In genomic region chr3:45226206-45226915, GRCh38 we compare ENCODE assay signal across 8 cellular contexts. TPM values are rescaled to one million over a fixed set of nuclear protein-coding genes. Genes with fewer than 3 reads are reported as not detected.
DNase-seq lines count a peak whose midpoint lies in the region; ATAC-seq, FAIRE-seq and TF ChIP-seq lines count a peak whose summit lies in the region.

Gene TMEM158, minus strand, starts transcription at chr3:45226287. Its CDS starts 260 bp downstream, at chr3:45226027.

- H3K27me3 Mint-ChIP-seq in activated CD8-positive, alpha-beta memory T cell treated with anti-CD3 and anti-CD28 coated beads, Interleukin-2, amount 10 ng/mL, durations not matched to agents 7 days and 5 days: peaks cover 78% of the 10 kb centered on the region
- H3K27me3 Mint-ChIP-seq in endodermal cell (ENCODE audit: insufficient read depth): peaks cover 82% of the 10 kb centered on the region

- H3K27ac Mint-ChIP-seq in activated CD8-positive, alpha-beta memory T cell treated with anti-CD3 and anti-CD28 coated beads, Interleukin-2, amount 10 ng/mL, durations not matched to agents 7 days and 5 days: no peak within 1 kb of the TSS
- H3K27ac Mint-ChIP-seq in endodermal cell: no peak within 1 kb of the TSS

- no peaks in the 10 kb centered on the region for H3K36me3 ChIP-seq in endodermal cell (ENCODE audit: control insufficient read depth, insufficient read depth, low read length)
- H3K36me3 ChIP-seq in mesodermal cell (ENCODE audit: control insufficient read depth, insufficient read depth, low read length): no peaks in the 10 kb centered on the region

- ATAC-seq in HG02588 (IDR thresholded peaks at IDR 0.05; ENCODE audit: unreplicated experiment): peak; percentile 81
- peak; percentile 90 for ATAC-seq in activated CD8-positive, alpha-beta memory T cell treated with anti-CD3 and anti-CD28 coated beads, Interleukin-2, amount 10 ng/mL, durations not matched to agents 7 days and 5 days

- H3K4me1 Mint-ChIP-seq in activated CD8-positive, alpha-beta memory T cell treated with anti-CD3 and anti-CD28 coated beads, Interleukin-2, amount 10 ng/mL, durations not matched to agents 7 days and 5 days: peaks cover 10% of the 10 kb centered on the region
- peaks cover 8% of the 10 kb centered on the region for H3K4me1 Mint-ChIP-seq in endodermal cell

- H3K27me3 ChIP-seq in endodermal cell (ENCODE audit: control insufficient read depth, insufficient read depth, low read length, poor library complexity, severe bottlenecking): peaks cover 83% of the 10 kb centered on the region

- H3K27ac ChIP-seq in endodermal cell (ENCODE audit: low read depth, low read length): no peak within 1 kb of the TSS
- no peak within 1 kb of the TSS for H3K27ac ChIP-seq in mesodermal cell (ENCODE audit: low read depth, low read length, severe bottlenecking)

- 3 to 20% methylated on average over 12 to 63 of the region's 63 CpGs for WGBS in endodermal cell (ENCODE audit: insufficient coverage in 1 of 2, insufficient read length in 1 of 2), 2 experiments
- 2 to 5% methylated on average over 24 to 57 of the region's 63 CpGs for WGBS in mesodermal cell (ENCODE audit: insufficient coverage in 2 of 2), 2 experiments

- no peaks in the 10 kb centered on the region for H3K9me3 ChIP-seq in endodermal cell (ENCODE audit: control insufficient read depth, low read length)
- H3K9me3 ChIP-seq in mesodermal cell (ENCODE audit: control insufficient read depth, low read length): no peaks in the 10 kb centered on the region

- no peak for TF ChIP-seq CTCF in endodermal cell (conservative IDR thresholded peaks at IDR 0.05)

- FAIRE-seq in GM12892 (lab: Jason Lieb, UNC): peak; percentile 5

- H3K4me1 ChIP-seq in endodermal cell (ENCODE audit: control insufficient read depth, insufficient read depth, low read length): no peaks in the 10 kb centered on the region
- H3K4me1 ChIP-seq in mesodermal cell (ENCODE audit: control insufficient read depth, insufficient read depth, low read length, poor library complexity, severe bottlenecking): peaks cover 22% of the 10 kb centered on the region

- H3K4me3 Mint-ChIP-seq in activated CD8-positive, alpha-beta memory T cell treated with anti-CD3 and anti-CD28 coated beads, Interleukin-2, amount 10 ng/mL, durations not matched to agents 7 days and 5 days: peak within 1 kb of the TSS; percentile 65
- H3K4me3 Mint-ChIP-seq in endodermal cell: peak within 1 kb of the TSS; percentile 66

- no peak within 1 kb of the TSS for H3K9ac ChIP-seq in endodermal cell (ENCODE audit: extremely low read depth, low read length, poor library complexity, severe bottlenecking)

- no peaks in the 10 kb centered on the region for H3K9me3 Mint-ChIP-seq in activated CD8-positive, alpha-beta memory T cell treated with anti-CD3 and anti-CD28 coated beads, Interleukin-2, amount 10 ng/mL, durations not matched to agents 7 days and 5 days (ENCODE audit: low read depth)
- no peaks in the 10 kb centered on the region for H3K9me3 Mint-ChIP-seq in endodermal cell

- H3K4me3 ChIP-seq in endodermal cell (ENCODE audit: low read length) (peak within 1 kb of the TSS; percentile 78), mesodermal cell (ENCODE audit: extremely low read depth, insufficient read depth, low read length, poor library complexity, severe bottlenecking) (peak within 1 kb of the TSS; percentile 64)

- TF ChIP-seq POLR2A in GM12892 (IDR thresholded peaks at IDR 0.05; ENCODE audit: low read depth, low read length): no peak

- DNase-seq in GM12892 (ENCODE audit: insufficient read length): peak; percentile 81
- DNase-seq in NCI-H510A treated with DMSO at 0.1 percent for 48 hours (lab: John Stamatoyannopoulos, UW): peak; percentile 9
- DNase-seq in activated CD8-positive, alpha-beta memory T cell treated with anti-CD3 and anti-CD28 coated beads, Interleukin-2, amount 10 ng/mL, durations not matched to agents 7 days and 5 days: peak; percentile 77
- peak; percentile 93 for DNase-seq in endodermal cell
- DNase-seq in stimulated activated CD8-positive, alpha-beta memory T cell treated with anti-CD3 and anti-CD28 coated beads, Interleukin-12 subunit alpha, Interleukin-12 subunit beta, amount 100 ng/mL, for 4 hours (ENCODE audit: low read depth): peak; percentile 65
- no peak for DNase-seq in KG1 (lab: John Stamatoyannopoulos, UW)

- no peaks in the 10 kb centered on the region for H3K36me3 Mint-ChIP-seq in activated CD8-positive, alpha-beta memory T cell treated with anti-CD3 and anti-CD28 coated beads, Interleukin-2, amount 10 ng/mL, durations not matched to agents 7 days and 5 days
- H3K36me3 Mint-ChIP-seq in endodermal cell (ENCODE audit: low read depth): no peaks in the 10 kb centered on the region

- CTCF ChIA-PET in activated CD8-positive, alpha-beta memory T cell treated with anti-CD3 and anti-CD28 coated beads, Interleukin-2, amount 10 ng/mL, durations not matched to agents 7 days and 5 days (lab: Charles Lee): interaction anchor here (1.0 to 2.1 kb wide), 7 partner anchors 10 to 192 kb away, joined by 3 to 9 read pairs (median 5); no protein-coding TSS in a partner anchor

RNA-seq across cellular contexts. Expression of gene TMEM158, which starts in this region (rescaled TPM):
- not detected for polyA plus RNA-seq in GM12892 (2012; ENCODE audit: missing spikeins)
- total RNA-seq in activated CD8-positive, alpha-beta memory T cell treated with anti-CD3 and anti-CD28 coated beads, Interleukin-2, amount 10 ng/mL, durations not matched to agents 7 days and 5 days: under 1 TPM; 0.15 to 0.35 TPM
- 1 to 10 TPM in 1 of 2 donors, under 1 TPM in 1; 0.31 to 5.5 TPM for total RNA-seq in endodermal cell
- 16.6 TPM for polyA plus RNA-seq in endodermal cell (2013, experiment 1 of 2)
- polyA plus RNA-seq in endodermal cell (2013, experiment 2 of 2): 11.6 TPM
- 26.1 TPM for polyA plus RNA-seq in mesodermal cell (2013, experiment 1 of 2)
- 20.3 TPM for polyA plus RNA-seq in mesodermal cell (2013, experiment 2 of 2)

Comparison
In these comparisons a context has a peak if more than half of its experiments do, and no peak if none do; other contexts are left out.
1. Peak in DNase-seq and ATAC-seq in activated CD8-positive, alpha-beta memory T cell treated with anti-CD3 and anti-CD28 coated beads, Interleukin-2, amount 10 ng/mL, durations not matched to agents 7 days and 5 days; RNA of the gene not detected or under 1 TPM.